1 cellular context compared by ENCODE assay signal in the genomic region with DNA sequence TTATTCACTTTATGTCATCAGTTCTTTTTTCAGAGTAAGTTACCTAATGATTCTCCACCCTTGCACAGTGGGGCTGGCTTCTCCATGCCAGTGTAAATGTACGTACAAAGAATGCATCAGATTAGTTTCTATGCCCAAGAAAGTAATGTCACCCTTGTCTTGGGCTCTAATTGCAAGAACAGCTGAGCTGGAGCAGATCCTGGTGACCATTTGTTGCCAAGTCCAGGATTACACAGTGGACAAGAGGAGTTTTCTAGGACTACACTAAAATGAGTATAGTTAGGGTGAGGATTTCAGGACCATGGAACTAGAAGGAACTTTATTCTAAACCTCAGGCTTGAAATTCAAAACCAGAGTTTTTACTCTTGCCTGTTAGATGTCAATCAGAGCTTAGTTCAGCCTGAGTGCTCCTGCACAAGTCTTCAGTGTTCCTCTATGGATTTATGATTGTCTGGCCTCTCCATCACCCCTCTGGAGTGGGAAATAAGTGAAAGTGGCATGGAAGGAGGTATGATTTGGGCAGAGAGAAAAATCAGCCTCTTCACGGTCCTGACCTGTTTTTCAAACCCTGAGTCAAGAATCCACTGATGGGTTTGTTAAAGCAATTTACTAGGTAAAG.
TF ChIP-seq lines count a peak whose summit lies in the region.

No MANE protein-coding gene starts in this region.

TF ChIP-seq in GM23338, 12 proteins besides CTCF, POLR2A, EP300 and RAD21 (continued from another document):
- TF ChIP-seq, protein P1, sequence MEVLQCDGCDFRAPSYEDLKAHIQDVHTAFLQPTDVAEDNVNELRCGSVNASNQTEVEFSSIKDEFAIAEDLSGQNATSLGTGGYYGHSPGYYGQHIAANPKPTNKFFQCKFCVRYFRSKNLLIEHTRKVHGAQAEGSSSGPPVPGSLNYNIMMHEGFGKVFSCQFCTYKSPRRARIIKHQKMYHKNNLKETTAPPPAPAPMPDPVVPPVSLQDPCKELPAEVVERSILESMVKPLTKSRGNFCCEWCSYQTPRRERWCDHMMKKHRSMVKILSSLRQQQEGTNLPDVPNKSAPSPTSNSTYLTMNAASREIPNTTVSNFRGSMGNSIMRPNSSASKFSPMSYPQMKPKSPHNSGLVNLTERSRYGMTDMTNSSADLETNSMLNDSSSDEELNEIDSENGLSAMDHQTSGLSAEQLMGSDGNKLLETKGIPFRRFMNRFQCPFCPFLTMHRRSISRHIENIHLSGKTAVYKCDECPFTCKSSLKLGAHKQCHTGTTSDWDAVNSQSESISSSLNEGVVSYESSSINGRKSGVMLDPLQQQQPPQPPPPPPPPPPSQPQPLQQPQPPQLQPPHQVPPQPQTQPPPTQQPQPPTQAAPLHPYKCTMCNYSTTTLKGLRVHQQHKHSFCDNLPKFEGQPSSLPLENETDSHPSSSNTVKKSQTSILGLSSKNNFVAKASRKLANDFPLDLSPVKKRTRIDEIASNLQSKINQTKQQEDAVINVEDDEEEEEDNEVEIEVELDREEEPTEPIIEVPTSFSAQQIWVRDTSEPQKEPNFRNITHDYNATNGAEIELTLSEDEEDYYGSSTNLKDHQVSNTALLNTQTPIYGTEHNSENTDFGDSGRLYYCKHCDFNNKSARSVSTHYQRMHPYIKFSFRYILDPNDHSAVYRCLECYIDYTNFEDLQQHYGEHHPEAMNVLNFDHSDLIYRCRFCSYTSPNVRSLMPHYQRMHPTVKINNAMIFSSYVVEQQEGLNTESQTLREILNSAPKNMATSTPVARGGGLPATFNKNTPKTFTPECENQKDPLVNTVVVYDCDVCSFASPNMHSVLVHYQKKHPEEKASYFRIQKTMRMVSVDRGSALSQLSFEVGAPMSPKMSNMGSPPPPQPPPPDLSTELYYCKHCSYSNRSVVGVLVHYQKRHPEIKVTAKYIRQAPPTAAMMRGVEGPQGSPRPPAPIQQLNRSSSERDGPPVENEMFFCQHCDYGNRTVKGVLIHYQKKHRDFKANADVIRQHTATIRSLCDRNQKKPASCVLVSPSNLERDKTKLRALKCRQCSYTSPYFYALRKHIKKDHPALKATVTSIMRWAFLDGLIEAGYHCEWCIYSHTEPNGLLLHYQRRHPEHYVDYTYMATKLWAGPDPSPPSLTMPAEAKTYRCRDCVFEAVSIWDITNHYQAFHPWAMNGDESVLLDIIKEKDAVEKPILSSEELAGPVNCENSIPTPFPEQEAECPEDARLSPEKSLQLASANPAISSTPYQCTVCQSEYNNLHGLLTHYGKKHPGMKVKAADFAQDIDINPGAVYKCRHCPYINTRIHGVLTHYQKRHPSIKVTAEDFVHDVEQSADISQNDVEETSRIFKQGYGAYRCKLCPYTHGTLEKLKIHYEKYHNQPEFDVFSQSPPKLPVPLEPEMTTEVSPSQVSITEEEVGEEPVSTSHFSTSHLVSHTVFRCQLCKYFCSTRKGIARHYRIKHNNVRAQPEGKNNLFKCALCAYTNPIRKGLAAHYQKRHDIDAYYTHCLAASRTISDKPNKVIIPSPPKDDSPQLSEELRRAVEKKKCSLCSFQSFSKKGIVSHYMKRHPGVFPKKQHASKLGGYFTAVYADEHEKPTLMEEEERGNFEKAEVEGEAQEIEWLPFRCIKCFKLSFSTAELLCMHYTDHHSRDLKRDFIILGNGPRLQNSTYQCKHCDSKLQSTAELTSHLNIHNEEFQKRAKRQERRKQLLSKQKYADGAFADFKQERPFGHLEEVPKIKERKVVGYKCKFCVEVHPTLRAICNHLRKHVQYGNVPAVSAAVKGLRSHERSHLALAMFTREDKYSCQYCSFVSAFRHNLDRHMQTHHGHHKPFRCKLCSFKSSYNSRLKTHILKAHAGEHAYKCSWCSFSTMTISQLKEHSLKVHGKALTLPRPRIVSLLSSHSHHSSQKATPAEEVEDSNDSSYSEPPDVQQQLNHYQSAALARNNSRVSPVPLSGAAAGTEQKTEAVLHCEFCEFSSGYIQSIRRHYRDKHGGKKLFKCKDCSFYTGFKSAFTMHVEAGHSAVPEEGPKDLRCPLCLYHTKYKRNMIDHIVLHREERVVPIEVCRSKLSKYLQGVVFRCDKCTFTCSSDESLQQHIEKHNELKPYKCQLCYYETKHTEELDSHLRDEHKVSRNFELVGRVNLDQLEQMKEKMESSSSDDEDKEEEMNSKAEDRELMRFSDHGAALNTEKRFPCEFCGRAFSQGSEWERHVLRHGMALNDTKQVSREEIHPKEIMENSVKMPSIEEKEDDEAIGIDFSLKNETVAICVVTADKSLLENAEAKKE (CRISPR knock-in tag; IDR thresholded peaks at IDR 0.05): no peak
- TF ChIP-seq ZNF331 (CRISPR knock-in tag; IDR thresholded peaks at IDR 0.05; ENCODE audit: low read depth) (no peak), JUNB (IDR thresholded peaks at IDR 0.05; ENCODE audit: unreplicated experiment) (no peak), CREB1 (CRISPR knock-in tag; IDR thresholded peaks at IDR 0.05; ENCODE audit: low read depth) (no peak), EZH2phosphoT487 (IDR thresholded peaks at IDR 0.05; ENCODE audit: unreplicated experiment) (no peak)
